ENCODE assay signal across 8 cellular contexts in the genomic region with DNA sequence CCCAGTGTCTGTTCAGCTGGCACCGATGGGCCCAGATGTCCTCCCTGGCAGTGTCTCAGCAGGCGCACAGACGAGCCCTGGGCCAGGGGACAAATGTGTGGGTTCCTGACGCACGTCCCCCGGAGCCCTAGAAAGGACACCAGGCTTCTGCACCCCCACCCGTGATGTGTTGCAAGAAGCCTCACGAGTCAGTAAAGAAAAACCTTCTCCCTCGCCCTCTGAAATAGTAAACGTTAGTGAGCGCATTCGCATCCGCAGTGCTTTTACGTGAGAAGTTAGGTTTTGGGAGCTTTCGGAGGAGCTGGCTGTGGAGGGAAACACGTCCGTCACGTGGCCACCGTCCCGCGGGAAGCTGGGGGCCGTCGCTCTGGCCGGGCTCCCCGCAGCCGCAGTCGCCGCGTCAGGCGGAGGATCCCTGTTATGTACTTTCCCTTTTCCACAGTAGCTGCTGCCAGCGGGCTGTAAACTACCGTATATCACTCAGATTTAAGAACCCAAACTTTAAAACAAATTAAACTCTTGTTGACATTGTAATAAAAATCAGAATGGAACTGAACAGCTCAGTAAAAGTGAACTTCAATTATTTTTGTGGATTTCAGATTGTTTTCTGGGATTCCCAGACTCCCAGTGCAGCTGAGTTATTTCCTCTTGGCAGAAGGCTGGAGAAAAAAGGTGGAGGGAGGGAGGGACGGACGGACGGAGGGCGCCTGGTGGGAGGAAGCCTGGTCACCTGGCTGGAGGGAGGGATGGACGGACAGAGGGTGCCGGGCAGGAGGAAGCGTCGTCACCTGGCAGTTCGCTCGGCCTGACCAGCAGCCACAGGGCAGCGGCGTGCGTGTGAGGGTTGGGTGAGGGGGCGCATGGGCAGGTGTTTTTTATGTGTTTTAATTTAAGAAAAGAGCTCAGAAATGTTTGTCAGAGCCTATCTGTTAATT.
DNase-seq lines count a peak whose midpoint lies in the region; ATAC-seq and TF ChIP-seq lines count a peak whose summit lies in the region.

No MANE protein-coding gene starts in this region.

- H3K27ac Mint-ChIP-seq in activated T-cell treated with anti-CD3 and anti-CD28 coated beads, Interleukin-2, amount 50 U/mL, for 24 hours = peak overlapping the region; percentile 91
- peak overlapping the region; percentile 91 for H3K27ac Mint-ChIP-seq in activated naive CD8-positive, alpha-beta T cell treated with anti-CD3 and anti-CD28 coated beads for 36 hours

- H3K18ac ChIP-seq in trophoblast cell (ENCODE audit: low read length) = no peak overlapping the region

- peak overlapping the region; percentile 53 for H3K4me3 Mint-ChIP-seq in activated T-cell treated with anti-CD3 and anti-CD28 coated beads, Interleukin-2, amount 50 U/mL, for 24 hours
- H3K4me3 Mint-ChIP-seq in activated naive CD8-positive, alpha-beta T cell treated with anti-CD3 and anti-CD28 coated beads for 36 hours = peak overlapping the region; percentile 63

- H3K4me1 Mint-ChIP-seq in activated T-cell treated with anti-CD3 and anti-CD28 coated beads, Interleukin-2, amount 50 U/mL, for 24 hours (ENCODE audit: low read depth) = peaks cover 56% of the 10 kb centered on the region
- H3K4me1 Mint-ChIP-seq in activated naive CD8-positive, alpha-beta T cell treated with anti-CD3 and anti-CD28 coated beads for 36 hours = peaks cover 59% of the 10 kb centered on the region

- H4K91ac ChIP-seq in trophoblast cell (ENCODE audit: low read depth, low read length) = peak overlapping the region; percentile 42

- no peak overlapping the region for H3K4ac ChIP-seq in trophoblast cell (ENCODE audit: low read depth, low read length)

- H3K14ac ChIP-seq in trophoblast cell (ENCODE audit: low read length) = no peak overlapping the region

- no peak overlapping the region for H2BK120ac ChIP-seq in trophoblast cell (ENCODE audit: insufficient read depth, low read length, poor library complexity)

- H3K27ac ChIP-seq in heart left ventricle (peak overlapping the region; percentile 85 to 97 (median 92)), trophoblast cell (ENCODE audit: low read depth, low read length) (no peak overlapping the region)

- no peak for DNase-seq in activated T-cell treated with anti-CD3 and anti-CD28 coated beads, Interleukin-2, amount 50 U/mL, for 24 hours
- no peak for DNase-seq in activated T-cell treated with anti-CD3 and anti-CD28 coated beads for 4 hours
- peak; percentile 32 for DNase-seq in activated naive CD8-positive, alpha-beta T cell treated with anti-CD3 and anti-CD28 coated beads for 36 hours
- peak; percentile 74 to 90 (median 88) for DNase-seq in heart left ventricle
- DNase-seq in trophoblast cell = no peak
- DNase-seq in dedifferentiated amniotic fluid mesenchymal stem cell (ENCODE audit: extremely low spot score) = no peak
- DNase-seq in HT-29 (ENCODE audit: low spot score) = no peak

- peaks cover 0 to 19% (median 3%) of the 10 kb centered on the region in 9 donors for H3K36me3 ChIP-seq in heart left ventricle
- H3K36me3 ChIP-seq in trophoblast cell (ENCODE audit: control insufficient read depth in 1 of 2, insufficient read depth in 2 of 2, low read length in 2 of 2) = no peaks in the 10 kb centered on the region

- WGBS in heart left ventricle, 4 donors = 31 to 39% (median 33%) methylated on average over 39 to 46 of the region's 46 CpGs
- no CpG with 5 or more reads among the region's 46 CpGs for WGBS in trophoblast cell (ENCODE audit: extremely low coverage, insufficient coverage, insufficient read length)

- no peak overlapping the region for H2BK12ac ChIP-seq in trophoblast cell (ENCODE audit: low read length)

- H3K27me3 Mint-ChIP-seq in activated T-cell treated with anti-CD3 and anti-CD28 coated beads, Interleukin-2, amount 50 U/mL, for 24 hours = no peaks in the 10 kb centered on the region
- no peaks in the 10 kb centered on the region for H3K27me3 Mint-ChIP-seq in activated naive CD8-positive, alpha-beta T cell treated with anti-CD3 and anti-CD28 coated beads for 36 hours

- TF ChIP-seq POLR2A in heart left ventricle (IDR thresholded peaks at IDR 0.05) = no peak

- TF ChIP-seq CTCF in heart left ventricle (IDR thresholded peaks at IDR 0.05) = no peak

- no peak overlapping the region for H4K8ac ChIP-seq in trophoblast cell (ENCODE audit: low read depth, low read length)

- no peaks in the 10 kb centered on the region for H3K9me3 Mint-ChIP-seq in activated T-cell treated with anti-CD3 and anti-CD28 coated beads, Interleukin-2, amount 50 U/mL, for 24 hours
- H3K9me3 Mint-ChIP-seq in activated naive CD8-positive, alpha-beta T cell treated with anti-CD3 and anti-CD28 coated beads for 36 hours = peaks cover 2% of the 10 kb centered on the region

- H3K36me3 Mint-ChIP-seq in activated T-cell treated with anti-CD3 and anti-CD28 coated beads, Interleukin-2, amount 50 U/mL, for 24 hours (ENCODE audit: low read depth) = peaks cover 61% of the 10 kb centered on the region
- peaks cover 42% of the 10 kb centered on the region for H3K36me3 Mint-ChIP-seq in activated naive CD8-positive, alpha-beta T cell treated with anti-CD3 and anti-CD28 coated beads for 36 hours

- intact Hi-C loops in heart left ventricle (cut with DNase I) = loop anchor here in 6 of 10 donors (1.0 to 10.0 kb wide), 10 partner anchors 41 to 441 kb away; partner anchors contain the start of genes ATP9B (in 1 of the 6) and NFATC1 (in 1 of the 6)

- H3K27me3 ChIP-seq in heart left ventricle (no peaks in the 10 kb centered on the region), trophoblast cell (ENCODE audit: insufficient read depth, low read length) (no peaks in the 10 kb centered on the region)

- no peak overlapping the region for H3K9ac ChIP-seq in trophoblast cell (ENCODE audit: low read length)

- H3K4me1 ChIP-seq in heart left ventricle = peaks cover 3 to 38% (median 29%) of the 10 kb centered on the region in 12 donors
- peaks cover 9 to 12% of the 10 kb centered on the region in 2 experiments for H3K4me1 ChIP-seq in trophoblast cell (ENCODE audit: control insufficient read depth in 1 of 2, insufficient read depth in 2 of 2, low read length in 2 of 2)

- no peak overlapping the region for H2BK5ac ChIP-seq in trophoblast cell (ENCODE audit: low read depth, low read length, poor library complexity)

- ATAC-seq in heart left ventricle (peak; percentile 38 to 82 (median 56)), GM18867 (IDR thresholded peaks at IDR 0.05; ENCODE audit: unreplicated experiment) (no peak)

- peak overlapping the region; percentile 4 for H2AFZ ChIP-seq in trophoblast cell (ENCODE audit: insufficient read depth, low read length, poor library complexity)

- H2AK5ac ChIP-seq in trophoblast cell (ENCODE audit: low read length) = no peak overlapping the region

- peak overlapping the region in 11 of 12 donors; percentile 25 to 55 (median 44) for H3K4me3 ChIP-seq in heart left ventricle
- H3K4me3 ChIP-seq in trophoblast cell (ENCODE audit: low read depth, low read length) = no peak overlapping the region

- peaks cover 4% of the 10 kb centered on the region for H3K79me1 ChIP-seq in trophoblast cell (ENCODE audit: low read length)

- H3K23ac ChIP-seq in trophoblast cell (ENCODE audit: low read length) = no peak overlapping the region

- H3K4me2 ChIP-seq in trophoblast cell (ENCODE audit: low read length) = peak overlapping the region; percentile 50

- no peaks in the 10 kb centered on the region for H3K9me3 ChIP-seq in heart left ventricle
- H3K9me3 ChIP-seq in trophoblast cell (ENCODE audit: insufficient read depth, low read depth, low read length) = peaks cover 11% of the 10 kb centered on the region

- peak overlapping the region; percentile 3 for H4K12ac ChIP-seq in trophoblast cell (ENCODE audit: low read depth, low read length)

- no peaks in the 10 kb centered on the region for H3K79me2 ChIP-seq in trophoblast cell (ENCODE audit: control insufficient read depth, insufficient read depth, low read length, poor library complexity)

Comparison
In these comparisons a context has a peak if more than half of its experiments do, and no peak if none do; other contexts are left out.
1. DNase-seq: peak in activated naive CD8-positive, alpha-beta T cell treated with anti-CD3 and anti-CD28 coated beads for 36 hours (single experiment) and heart left ventricle (5 of 5); none in activated T-cell treated with anti-CD3 and anti-CD28 coated beads, Interleukin-2, amount 50 U/mL, for 24 hours (single experiment), activated T-cell treated with anti-CD3 and anti-CD28 coated beads for 4 hours (single experiment), trophoblast cell (0 of 2), dedifferentiated amniotic fluid mesenchymal stem cell (single experiment) and HT-29 (single experiment).